In the genomic region with DNA sequence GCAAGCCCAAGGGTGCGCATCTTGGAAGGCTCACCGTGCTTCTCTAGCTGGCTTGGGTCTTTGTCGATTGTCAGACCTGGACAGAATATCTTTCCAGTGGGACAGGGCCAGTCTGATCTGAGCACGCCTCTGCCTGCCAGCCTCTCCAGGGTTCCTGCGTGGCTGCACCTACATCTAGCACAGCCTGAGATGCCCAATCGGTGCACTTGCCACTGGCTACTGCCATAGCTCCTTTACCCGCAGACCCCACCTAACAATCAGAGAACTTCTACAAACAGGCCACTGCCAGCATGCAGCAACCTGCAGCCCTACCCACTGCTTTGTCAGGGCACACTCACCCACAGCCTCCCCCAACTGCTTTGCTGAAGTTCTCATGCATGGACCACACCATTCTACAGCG, we compare ENCODE assay signal across 9 cellular contexts. TPM values are rescaled to one million over a fixed set of nuclear protein-coding genes. Genes with fewer than 3 reads are reported as not detected.
"Had no signal": no experiment of that assay in that cellular context is flagged by ENCODE, and none has a peak within 500 bp of the region (broad histone marks: within the 10 kb centered on the region; RNA-seq: fewer than 3 reads in every experiment).

No MANE protein-coding gene starts in this region.

- H3K4me3 ChIP-seq: GM12878 had no signal

- FAIRE-seq: G401.6, GM12878, GM12891, GM12892, GM18507, GM19239 had no signal

- DNase-seq: GDM1, GF-D8 had no signal

- ATAC-seq: GM12878 had no signal

RNA-seq across cellular contexts. Expression of a gene that starts 56.7 kb away (rescaled TPM):
- total RNA-seq: G401 had no signal
